Comparison of ENCODE assay signal across 25 cellular contexts in genomic region chr2:238117199-238118154, GRCh38. TPM values are rescaled to one million over a fixed set of nuclear protein-coding genes. Genes with fewer than 3 reads are reported as not detected.
DNase-seq lines count a peak whose midpoint lies in the region; ATAC-seq and TF ChIP-seq lines count a peak whose summit lies in the region.
"Had no signal": no experiment of that assay in that cellular context is flagged by ENCODE, and none has a peak within 500 bp of the region (broad histone marks: within the 10 kb centered on the region; RNA-seq: fewer than 3 reads in every experiment).

No MANE protein-coding gene starts in this region.

- peak overlapping the region in 1 of 2 experiments; percentile 21 for H3K14ac ChIP-seq in mesenchymal stem cell (ENCODE audit: low read length in 2 of 2)

- no peak overlapping the region for H2BK120ac ChIP-seq in mesenchymal stem cell (ENCODE audit: low read depth, low read length)

- H3K9ac ChIP-seq in endodermal cell (ENCODE audit: extremely low read depth, low read length, poor library complexity, severe bottlenecking) (no peak overlapping the region), mesenchymal stem cell (ENCODE audit: low read length) (no peak overlapping the region)

- no peak overlapping the region for H3K4me2 ChIP-seq in mesenchymal stem cell (ENCODE audit: low read length, poor library complexity, severe bottlenecking)

- H3K9me3 Mint-ChIP-seq in HFFc6 (peaks cover 20% of the 10 kb centered on the region), endodermal cell (no peaks in the 10 kb centered on the region)

- TF ChIP-seq CTCF in HFFc6 (IDR thresholded peaks at IDR 0.05), result no peak
- TF ChIP-seq CTCF in endodermal cell (conservative IDR thresholded peaks at IDR 0.05), result no peak

- no peak overlapping the region for H2AFZ ChIP-seq in mesenchymal stem cell (ENCODE audit: low read depth, low read length)

- H3K36me3 ChIP-seq in endodermal cell (ENCODE audit: control insufficient read depth, insufficient read depth, low read length) (no peaks in the 10 kb centered on the region), mesenchymal stem cell (ENCODE audit: control insufficient read depth in 1 of 2, insufficient read depth in 2 of 2, low read depth in 1 of 2, low read length in 2 of 2) (peaks cover 0 to 5% of the 10 kb centered on the region in 2 experiments)
- H3K36me3 ChIP-seq: adrenal gland, tibial artery had no signal

- H2BK5ac ChIP-seq in mesenchymal stem cell (ENCODE audit: low read depth, low read length, poor library complexity, severe bottlenecking), result no peak overlapping the region

- no peaks in the 10 kb centered on the region for H3K79me1 ChIP-seq in mesenchymal stem cell (replicated peaks; ENCODE audit: low read length, poor library complexity, severe bottlenecking)

- H3K4me3 ChIP-seq in endodermal cell (ENCODE audit: low read length), result no peak overlapping the region
- no peak overlapping the region for H3K4me3 ChIP-seq in mesenchymal stem cell (ENCODE audit: insufficient read depth in 1 of 2, low read depth in 1 of 2, low read length in 2 of 2)
- H3K4me3 ChIP-seq: adrenal gland, tibial artery had no signal

- H3K4me1 ChIP-seq in endodermal cell (ENCODE audit: control insufficient read depth, insufficient read depth, low read length) (no peaks in the 10 kb centered on the region), mesenchymal stem cell (ENCODE audit: control insufficient read depth, insufficient read depth, low read depth, low read length) (peaks cover 15% of the 10 kb centered on the region)
- H3K4me1 ChIP-seq: adrenal gland, tibial artery had no signal

- ATAC-seq in HG03039 (IDR thresholded peaks at IDR 0.05; ENCODE audit: unreplicated experiment), result no peak
- ATAC-seq in stimulated activated naive CD8-positive, alpha-beta T cell treated with anti-CD3 and anti-CD28 coated beads, Interleukin-15, Interleukin-2, amounts not matched to agents 100 U/mL and 50 U/mL, for 24 hours, result no peak
- ATAC-seq: stimulated activated effector memory CD8-positive, alpha-beta T cell treated with anti-CD3 and anti-CD28 coated beads, Interleukin-12 subunit alpha, Interleukin-12 subunit beta, amount 100 ng/mL, for 72 hours had no signal

- H3K27ac ChIP-seq in endodermal cell (ENCODE audit: low read depth, low read length) (no peak overlapping the region), mesenchymal stem cell (ENCODE audit: low read length, poor library complexity, severe bottlenecking) (no peak overlapping the region)
- H3K27ac ChIP-seq: adrenal gland, tibial artery had no signal

- H3K27me3 Mint-ChIP-seq in HFFc6 (ENCODE audit: insufficient read depth) (peaks cover 21% of the 10 kb centered on the region), endodermal cell (ENCODE audit: insufficient read depth) (peaks cover 8% of the 10 kb centered on the region)

- H3K4me1 Mint-ChIP-seq in HFFc6 (ENCODE audit: low read depth) (peaks cover 8% of the 10 kb centered on the region), endodermal cell (no peaks in the 10 kb centered on the region)
- H3K4me1 Mint-ChIP-seq: stimulated activated effector memory CD8-positive, alpha-beta T cell treated with anti-CD3 and anti-CD28 coated beads, Interleukin-12 subunit alpha, Interleukin-12 subunit beta, amount 100 ng/mL, for 72 hours had no signal

- H2AK5ac ChIP-seq in mesenchymal stem cell (ENCODE audit: low read length, severe bottlenecking), result no peak overlapping the region

- H2BK12ac ChIP-seq in mesenchymal stem cell (ENCODE audit: low read length in 2 of 2), result no peak overlapping the region

- H3K9me3 ChIP-seq in endodermal cell (ENCODE audit: control insufficient read depth, low read length), result peaks cover 8% of the 10 kb centered on the region
- H3K9me3 ChIP-seq in mesenchymal stem cell (ENCODE audit: control insufficient read depth, low read length), result peaks cover 24% of the 10 kb centered on the region
- H3K9me3 ChIP-seq: adrenal gland had no signal

- DNase-seq in AG08396 (ENCODE audit: low spot score) (peak; percentile 82), HFFc6 (peak; percentile 70), endodermal cell (peak; percentile 30), mesenchymal stem cell (peak; percentile 31), NCI-H2107 (lab: John Stamatoyannopoulos, UW) (no peak), cerebellar cortex (ENCODE audit: low spot score) (no peak)
- DNase-seq in stimulated activated naive CD8-positive, alpha-beta T cell treated with anti-CD3 and anti-CD28 coated beads, Interleukin-15, Interleukin-2, amounts not matched to agents 100 U/mL and 50 U/mL, for 24 hours, result no peak
- DNase-seq: ACHN; activated CD4-positive, alpha-beta T cell treated with anti-CD3 and anti-CD28 coated beads for 1 hour; adrenal gland; central memory CD4-positive, alpha-beta T cell; DND-41; effector CD4-positive, alpha-beta T cell; H7; hypothalamus; midbrain; NCI-H2029; NCI-H510A treated with DMSO at 0.1 percent for 48 hours; T-helper 9 cell; tibial artery had no signal

- H3K27ac Mint-ChIP-seq in HFFc6 (no peak overlapping the region), endodermal cell (no peak overlapping the region)
- H3K27ac Mint-ChIP-seq: activated T-helper 2 cell treated with anti-CD3 and anti-CD28 coated beads, Interferon-gamma antibody, Interleukin-2, Interleukin-4, amounts not matched to agents 10 μg/mL and 5 μg/mL and 100 μg/mL, durations not matched to agents 14 hours and 24 hours and 36 hours; IgD-negative memory B cell; stimulated activated effector memory CD8-positive, alpha-beta T cell treated with anti-CD3 and anti-CD28 coated beads, Interleukin-12 subunit alpha, Interleukin-12 subunit beta, amount 100 ng/mL, for 72 hours had no signal

- H3K4me3 Mint-ChIP-seq in HFFc6 (no peak overlapping the region), endodermal cell (no peak overlapping the region)
- H3K4me3 Mint-ChIP-seq: stimulated activated effector memory CD8-positive, alpha-beta T cell treated with anti-CD3 and anti-CD28 coated beads, Interleukin-12 subunit alpha, Interleukin-12 subunit beta, amount 100 ng/mL, for 72 hours had no signal

- H3K4ac ChIP-seq in mesenchymal stem cell (ENCODE audit: low read depth in 1 of 2, low read length in 2 of 2), result no peak overlapping the region

- WGBS in endodermal cell (ENCODE audit: insufficient coverage in 1 of 2, insufficient read length in 1 of 2), 2 experiments, result 78 to 86% methylated on average over 7 to 11 of the region's 11 CpGs
- WGBS in mesenchymal stem cell, result 71% methylated on average over 10 of the region's 11 CpGs

- H4K91ac ChIP-seq in mesenchymal stem cell (ENCODE audit: low read length), result no peak overlapping the region

- no peak overlapping the region for H4K8ac ChIP-seq in mesenchymal stem cell (ENCODE audit: low read length)

- H3K36me3 Mint-ChIP-seq in HFFc6 (ENCODE audit: low read depth), result peaks cover 15% of the 10 kb centered on the region; the same call in 1 of the 2 replicates
- H3K36me3 Mint-ChIP-seq in endodermal cell (ENCODE audit: low read depth), result no peaks in the 10 kb centered on the region
- H3K36me3 Mint-ChIP-seq: stimulated activated effector memory CD8-positive, alpha-beta T cell treated with anti-CD3 and anti-CD28 coated beads, Interleukin-12 subunit alpha, Interleukin-12 subunit beta, amount 100 ng/mL, for 72 hours had no signal

- no peak overlapping the region for H3K23ac ChIP-seq in mesenchymal stem cell (ENCODE audit: low read length in 2 of 2)

- H2BK15ac ChIP-seq in mesenchymal stem cell (ENCODE audit: low read depth, poor library complexity, severe bottlenecking), result no peak overlapping the region

- no peak overlapping the region for H3K18ac ChIP-seq in mesenchymal stem cell (ENCODE audit: low read depth in 1 of 2, low read length in 2 of 2)

- peaks cover 6% of the 10 kb centered on the region for H3K27me3 ChIP-seq in endodermal cell (ENCODE audit: control insufficient read depth, insufficient read depth, low read length, poor library complexity, severe bottlenecking)
- peaks cover 51 to 57% of the 10 kb centered on the region in 2 experiments for H3K27me3 ChIP-seq in mesenchymal stem cell (ENCODE audit: control insufficient read depth in 1 of 2, insufficient read depth in 1 of 2, low read length in 2 of 2)

RNA-seq across cellular contexts. Expression of gene ESPNL, which starts 17.3 kb away (rescaled TPM):
- 1 to 10 TPM; 1.0 to 3.0 (median 2.6) TPM for total RNA-seq in HFFc6 (2021; fragmentation: NEBNext Ultra II Directional; extraction: Animal tissue kit (Norgen Biotek cat#: 25700))
- under 1 TPM; 0.15 to 0.86 TPM for total RNA-seq in endodermal cell
- 0.32 TPM for polyA plus RNA-seq in endodermal cell (2013, experiment 1 of 2)
- 0.25 TPM for polyA plus RNA-seq in endodermal cell (2013, experiment 2 of 2)
- 0.19 TPM for polyA plus RNA-seq in mesenchymal stem cell (2013, experiment 1 of 2)
- 0.32 TPM for polyA plus RNA-seq in mesenchymal stem cell (2013, experiment 2 of 2)

RNA-seq across cellular contexts. Expression of gene KLHL30, which starts 21.0 kb away (rescaled TPM):
- under 1 TPM in 4 of 6 experiments, not detected in 2; 0.05 to 0.14 (median 0.12) TPM for total RNA-seq in HFFc6 (2021; fragmentation: NEBNext Ultra II Directional; extraction: Animal tissue kit (Norgen Biotek cat#: 25700))
- not detected for total RNA-seq in endodermal cell
- polyA plus RNA-seq in endodermal cell (2013, experiment 1 of 2), result 0.25 TPM
- polyA plus RNA-seq in endodermal cell (2013, experiment 2 of 2), result 0.41 TPM
- polyA plus RNA-seq in mesenchymal stem cell (2013, experiment 1 of 2), result 0.58 TPM
- 0.52 TPM for polyA plus RNA-seq in mesenchymal stem cell (2013, experiment 2 of 2)
- total RNA-seq: activated T-helper 2 cell treated with anti-CD3 and anti-CD28 coated beads, Interferon-gamma antibody, Interleukin-2, Interleukin-4, amounts not matched to agents 10 μg/mL and 5 μg/mL and 100 μg/mL, durations not matched to agents 14 hours and 24 hours and 36 hours had no signal
- polyA plus RNA-seq: IgD-negative memory B cell, keratinocyte had no signal

RNA-seq across cellular contexts. Expression of gene ERFE, which starts 41.3 kb away (rescaled TPM):
- under 1 TPM in 5 of 6 experiments, not detected in 1; 0.19 to 0.46 (median 0.41) TPM for total RNA-seq in HFFc6 (2021; fragmentation: NEBNext Ultra II Directional; extraction: Animal tissue kit (Norgen Biotek cat#: 25700))
- 1 to 10 TPM in 1 of 2 donors, under 1 TPM in 1; 0.48 to 1.6 TPM for total RNA-seq in endodermal cell
- 3.4 TPM for polyA plus RNA-seq in endodermal cell (2013, experiment 1 of 2)
- polyA plus RNA-seq in endodermal cell (2013, experiment 2 of 2), result 2.0 TPM
- 2.3 TPM for polyA plus RNA-seq in mesenchymal stem cell (2013, experiment 1 of 2)
- polyA plus RNA-seq in mesenchymal stem cell (2013, experiment 2 of 2), result 2.3 TPM
- polyA plus RNA-seq: IgD-negative memory B cell had no signal

RNA-seq across cellular contexts. Expression of gene SCLY, which starts 56.7 kb away (rescaled TPM):
- total RNA-seq in HFFc6 (2021; fragmentation: NEBNext Ultra II Directional; extraction: Animal tissue kit (Norgen Biotek cat#: 25700)), result 10 to 100 TPM; 11.3 to 16.4 (median 12.3) TPM
- 10 to 100 TPM; 39.0 to 45.0 TPM for total RNA-seq in endodermal cell
- 26.0 TPM for polyA plus RNA-seq in endodermal cell (2013, experiment 1 of 2)
- polyA plus RNA-seq in endodermal cell (2013, experiment 2 of 2), result 23.0 TPM
- polyA plus RNA-seq in mesenchymal stem cell (2013, experiment 1 of 2), result 11.3 TPM
- polyA plus RNA-seq in mesenchymal stem cell (2013, experiment 2 of 2), result 10.6 TPM

Comparison
In these comparisons a context has a peak if more than half of its experiments do, and no peak if none do; other contexts are left out.
1. DNase-seq: peak in AG08396 (single experiment), HFFc6 (single experiment), endodermal cell (single experiment) and mesenchymal stem cell (single experiment); none in stimulated activated naive CD8-positive, alpha-beta T cell treated with anti-CD3 and anti-CD28 coated beads, Interleukin-15, Interleukin-2, amounts not matched to agents 100 U/mL and 50 U/mL, for 24 hours (single experiment), NCI-H2107 (single experiment) and cerebellar cortex (single experiment).